In genomic region chr14:37157987-37158386, GRCh38 we compare ENCODE assay signal across 27 cellular contexts.
"Had no signal": no experiment of that assay in that cellular context is flagged by ENCODE, and none has a peak within 500 bp of the region (broad histone marks: within the 10 kb centered on the region; RNA-seq: fewer than 3 reads in every experiment).

No MANE protein-coding gene starts in this region.

- H3K27ac ChIP-seq: stomach, suprapubic skin, testis, thoracic aorta, thyroid gland, tibial artery, tibial nerve, transverse colon, upper lobe of left lung, upper lobe of right lung, uterus, vagina had no signal

- H3K9me3 ChIP-seq: testis, thyroid gland, upper lobe of right lung, uterus, vagina had no signal

- FAIRE-seq: urothelium cell line had no signal

- H3K36me3 ChIP-seq: stomach, suprapubic skin, thoracic aorta, thyroid gland, tibial artery, tibial nerve, transverse colon, upper lobe of left lung, upper lobe of right lung, uterus, vagina had no signal

- H3K4me3 ChIP-seq: stomach, suprapubic skin, testis, thoracic aorta, thyroid gland, tibial artery, tibial nerve, transverse colon, upper lobe of left lung, upper lobe of right lung, uterus, vagina had no signal

- H3K27me3 ChIP-seq: stomach, suprapubic skin, testis, thyroid gland, tibial nerve, transverse colon, upper lobe of left lung, upper lobe of right lung, uterus, vagina had no signal

- DNase-seq: stimulated activated CD4-positive, alpha-beta T cell treated with anti-CD3 and anti-CD28 coated beads, Interleukin-2, amount 100 ng/mL, for 48 hours; stimulated activated CD4-positive, alpha-beta T cell treated with anti-CD3 and anti-CD28 coated beads, Interleukin-4, amount 100 ng/mL, for 1 hour; stimulated activated CD4-positive, alpha-beta T cell treated with anti-CD3 and anti-CD28 coated beads, Interleukin-4, amount 100 ng/mL, for 24 hours; stimulated activated CD4-positive, alpha-beta T cell treated with anti-CD3 and anti-CD28 coated beads, Interleukin-4, amount 100 ng/mL, for 4 hours; stimulated activated CD8-positive, alpha-beta memory T cell treated with anti-CD3 and anti-CD28 coated beads, Interleukin-4, amount 100 ng/mL, for 48 hours; stimulated activated naive B cell treated with anti-CD40 and anti-IgM and Interleukin-4, amounts not matched to agents 10 μg/mL and 1 μg/mL and 100 μg/mL, for 72 hours; stimulated activated naive CD4-positive, alpha-beta T cell; stimulated activated naive CD4-positive, alpha-beta T cell treated with Interleukin-2 at 50 U/mL for 16 hours; stimulated activated naive CD8-positive, alpha-beta T cell treated with anti-CD3 and anti-CD28 coated beads, Interleukin-15, amount 100 ng/mL, for 72 hours; stimulated activated naive CD8-positive, alpha-beta T cell treated with anti-CD3 and anti-CD28 coated beads, Interleukin-15, Interleukin-2, amounts not matched to agents 100 U/mL and 50 U/mL, for 24 hours; stomach; substantia nigra; testis; thyroid gland; tibial artery; transverse colon; trophoblast cell; upper lobe of left lung; upper lobe of right lung; uterus had no signal

- ATAC-seq: stimulated activated effector memory CD8-positive, alpha-beta T cell treated with anti-CD3 and anti-CD28 coated beads, Interleukin-12 subunit alpha, Interleukin-12 subunit beta, amount 100 ng/mL, for 72 hours; stimulated activated memory B cell treated with anti-CD40 and anti-IgM and Interleukin-4, amounts not matched to agents 10 μg/mL and 1 μg/mL and 100 μg/mL, for 72 hours; stimulated activated naive B cell treated with anti-CD40 and anti-IgM and Interleukin-4, amounts not matched to agents 10 μg/mL and 1 μg/mL and 100 μg/mL, for 72 hours; stimulated activated naive CD8-positive, alpha-beta T cell treated with anti-CD3 and anti-CD28 coated beads, Interleukin-15, amount 100 ng/mL, for 72 hours; stimulated activated naive CD8-positive, alpha-beta T cell treated with anti-CD3 and anti-CD28 coated beads, Interleukin-15, Interleukin-2, amounts not matched to agents 100 U/mL and 50 U/mL, for 24 hours; upper lobe of right lung had no signal

- H3K4me1 ChIP-seq: stomach, suprapubic skin, testis, thyroid gland, tibial artery, tibial nerve, transverse colon, upper lobe of left lung, upper lobe of right lung, uterus, vagina had no signal
